6 cellular contexts compared by ENCODE assay signal in the genomic region with DNA sequence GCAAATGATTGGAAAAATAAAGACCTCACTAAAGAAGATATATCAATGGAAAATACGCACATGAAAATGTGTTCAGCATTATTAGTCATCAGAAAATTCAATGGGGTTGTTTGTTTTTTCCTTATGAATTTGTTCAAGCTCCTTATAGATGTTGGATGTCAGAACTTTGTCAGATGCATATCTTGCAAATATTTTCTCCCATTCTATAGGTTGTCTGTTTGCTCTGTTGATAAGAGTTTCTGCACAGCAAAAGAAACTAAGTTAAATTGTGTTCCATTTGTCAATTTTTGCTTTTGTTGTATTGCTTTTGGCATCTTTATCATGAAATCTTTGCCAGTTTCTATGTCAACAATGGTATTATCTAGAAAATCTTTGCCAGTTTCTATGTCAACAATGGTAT.
"Had no signal": no experiment of that assay in that cellular context is flagged by ENCODE, and none has a peak within 500 bp of the region (broad histone marks: within the 10 kb centered on the region; RNA-seq: fewer than 3 reads in every experiment).

No MANE protein-coding gene starts in this region.

- H3K4me3 ChIP-seq: K562 had no signal

- ATAC-seq: HepG2, K562 had no signal

- FAIRE-seq: HepG2, HTR-8/SVneo, K562 had no signal

- H3K27ac ChIP-seq: HL-60 had no signal

- DNase-seq: IMR-90, KBM-7 had no signal
